ENCODE assay signal across 27 cellular contexts in the genomic region with DNA sequence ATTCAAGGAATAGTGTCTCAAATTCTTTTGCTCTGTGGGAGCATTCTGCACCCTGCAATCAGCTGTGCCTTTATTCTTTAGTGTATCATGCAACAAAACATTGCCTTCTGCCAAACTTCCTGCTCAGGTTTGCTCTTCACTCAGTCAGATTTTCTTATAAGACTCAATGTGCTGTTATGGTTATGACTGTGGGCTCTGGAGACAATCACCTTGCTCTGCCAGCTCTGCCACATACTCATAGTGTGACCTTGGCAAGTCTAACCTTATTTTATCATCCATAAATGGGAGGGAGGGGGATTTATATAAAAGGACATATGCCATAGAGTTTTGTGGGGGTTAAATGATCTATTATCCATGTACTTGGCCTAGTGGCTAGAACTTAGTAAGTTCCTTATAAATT. TPM values are rescaled to one million over a fixed set of nuclear protein-coding genes. Genes with fewer than 3 reads are reported as not detected.
"Had no signal": no experiment of that assay in that cellular context is flagged by ENCODE, and none has a peak within 500 bp of the region (broad histone marks: within the 10 kb centered on the region; RNA-seq: fewer than 3 reads in every experiment).

No MANE protein-coding gene starts in this region.

- H3K27ac ChIP-seq: adrenal gland had no signal

- H3K27me3 ChIP-seq: adrenal gland, body of pancreas had no signal

- H3K9me3 Mint-ChIP-seq: activated CD4-positive, alpha-beta memory T cell treated with anti-CD3 and anti-CD28 coated beads for 36 hours; activated naive CD4-positive, alpha-beta T cell treated with anti-CD3 and anti-CD28 coated beads for 36 hours; activated naive CD4-positive, alpha-beta T cell treated with anti-CD3 and anti-CD28 coated beads, Interleukin-2, amount 50 U/mL, for 24 hours; activated naive CD8-positive, alpha-beta T cell treated with anti-CD3 and anti-CD28 coated beads for 36 hours; activated naive CD8-positive, alpha-beta T cell treated with anti-CD3 and anti-CD28 coated beads, Interleukin-2, amount 50 U/mL, for 24 hours; activated T-helper 1 cell treated with anti-CD3 and anti-CD28 coated beads, Interleukin-12 subunit alpha, Interleukin-12 subunit beta, Interleukin-2, Interleukin-4 antibody, amounts not matched to agents 30 ng/mL and 10 ng/mL and 1 ng/mL, durations not matched to agents 14 hours and 24 hours and 36 hours; activated T-helper 2 cell treated with anti-CD3 and anti-CD28 coated beads, Interferon-gamma antibody, Interleukin-2, Interleukin-4, amounts not matched to agents 10 μg/mL and 5 μg/mL and 100 μg/mL, durations not matched to agents 14 hours and 24 hours and 36 hours; endodermal cell had no signal

- H3K27ac Mint-ChIP-seq: activated CD4-positive, alpha-beta memory T cell treated with anti-CD3 and anti-CD28 coated beads for 36 hours; activated CD4-positive, alpha-beta T cell treated with anti-CD3 and anti-CD28 coated beads for 36 hours; activated CD4-positive, alpha-beta T cell treated with anti-CD3 and anti-CD28 coated beads, Interleukin-2, amount 10 ng/mL, durations not matched to agents 24 days and 14 days; activated CD8-positive, alpha-beta memory T cell treated with anti-CD3 and anti-CD28 coated beads, Interleukin-2, amount 10 ng/mL, durations not matched to agents 7 days and 5 days; activated CD8-positive, alpha-beta T cell treated with anti-CD3 and anti-CD28 coated beads, Interleukin-2, amount 10 ng/mL, durations not matched to agents 7 days and 5 days; activated naive CD4-positive, alpha-beta T cell treated with anti-CD3 and anti-CD28 coated beads for 36 hours; activated naive CD4-positive, alpha-beta T cell treated with anti-CD3 and anti-CD28 coated beads, Interleukin-2, amount 50 U/mL, for 24 hours; activated naive CD8-positive, alpha-beta T cell treated with anti-CD3 and anti-CD28 coated beads for 36 hours; activated naive CD8-positive, alpha-beta T cell treated with anti-CD3 and anti-CD28 coated beads, Interleukin-2, amount 50 U/mL, for 24 hours; activated T-helper 1 cell treated with anti-CD3 and anti-CD28 coated beads, Interleukin-12 subunit alpha, Interleukin-12 subunit beta, Interleukin-2, Interleukin-4 antibody, amounts not matched to agents 30 ng/mL and 10 ng/mL and 1 ng/mL, durations not matched to agents 14 hours and 24 hours and 36 hours; activated T-helper 2 cell treated with anti-CD3 and anti-CD28 coated beads, Interferon-gamma antibody, Interleukin-2, Interleukin-4, amounts not matched to agents 10 μg/mL and 5 μg/mL and 100 μg/mL, durations not matched to agents 14 hours and 24 hours and 36 hours; endodermal cell had no signal

- H3K4me3 ChIP-seq: adrenal gland, body of pancreas had no signal

- H3K4me3 Mint-ChIP-seq: activated CD4-positive, alpha-beta memory T cell treated with anti-CD3 and anti-CD28 coated beads for 36 hours; activated CD4-positive, alpha-beta T cell treated with anti-CD3 and anti-CD28 coated beads for 36 hours; activated CD4-positive, alpha-beta T cell treated with anti-CD3 and anti-CD28 coated beads, Interleukin-2, amount 10 ng/mL, durations not matched to agents 24 days and 14 days; activated CD8-positive, alpha-beta memory T cell treated with anti-CD3 and anti-CD28 coated beads, Interleukin-2, amount 10 ng/mL, durations not matched to agents 7 days and 5 days; activated CD8-positive, alpha-beta T cell treated with anti-CD3 and anti-CD28 coated beads, Interleukin-2, amount 10 ng/mL, durations not matched to agents 7 days and 5 days; activated naive CD4-positive, alpha-beta T cell treated with anti-CD3 and anti-CD28 coated beads for 36 hours; activated naive CD4-positive, alpha-beta T cell treated with anti-CD3 and anti-CD28 coated beads, Interleukin-2, amount 50 U/mL, for 24 hours; activated naive CD8-positive, alpha-beta T cell treated with anti-CD3 and anti-CD28 coated beads for 36 hours; activated naive CD8-positive, alpha-beta T cell treated with anti-CD3 and anti-CD28 coated beads, Interleukin-2, amount 50 U/mL, for 24 hours; activated T-helper 1 cell treated with anti-CD3 and anti-CD28 coated beads, Interleukin-12 subunit alpha, Interleukin-12 subunit beta, Interleukin-2, Interleukin-4 antibody, amounts not matched to agents 30 ng/mL and 10 ng/mL and 1 ng/mL, durations not matched to agents 14 hours and 24 hours and 36 hours; endodermal cell had no signal

- H3K4me1 Mint-ChIP-seq: activated CD4-positive, alpha-beta T cell treated with anti-CD3 and anti-CD28 coated beads for 36 hours; activated CD4-positive, alpha-beta T cell treated with anti-CD3 and anti-CD28 coated beads, Interleukin-2, amount 10 ng/mL, durations not matched to agents 24 days and 14 days; activated naive CD4-positive, alpha-beta T cell treated with anti-CD3 and anti-CD28 coated beads, Interleukin-2, amount 50 U/mL, for 24 hours had no signal

- H3K36me3 Mint-ChIP-seq: activated CD4-positive, alpha-beta memory T cell treated with anti-CD3 and anti-CD28 coated beads for 36 hours; activated CD8-positive, alpha-beta memory T cell treated with anti-CD3 and anti-CD28 coated beads, Interleukin-2, amount 10 ng/mL, durations not matched to agents 7 days and 5 days; activated naive CD4-positive, alpha-beta T cell treated with anti-CD3 and anti-CD28 coated beads, Interleukin-2, amount 50 U/mL, for 24 hours; activated naive CD8-positive, alpha-beta T cell treated with anti-CD3 and anti-CD28 coated beads for 36 hours had no signal

- DNase-seq: activated CD4-positive, alpha-beta memory T cell treated with anti-CD3 and anti-CD28 coated beads for 36 hours; activated CD4-positive, alpha-beta T cell treated with anti-CD3 and anti-CD28 coated beads for 36 hours; activated CD4-positive, alpha-beta T cell treated with anti-CD3 and anti-CD28 coated beads, Interleukin-2, amount 10 ng/mL, durations not matched to agents 24 days and 14 days; activated CD4-positive, CD25-positive, alpha-beta regulatory T cell; activated CD4-positive, CD25-positive, alpha-beta regulatory T cell treated with anti-CD3 and anti-CD28 coated beads, Interleukin-2, amount 50 U/mL, for 72 hours; activated CD8-positive, alpha-beta memory T cell treated with anti-CD3 and anti-CD28 coated beads, Interleukin-2, amount 10 ng/mL, durations not matched to agents 7 days and 5 days; activated CD8-positive, alpha-beta memory T cell treated with anti-CD3 and anti-CD28 coated beads, Interleukin-2, amount 50 U/mL, for 4 hours; activated CD8-positive, alpha-beta T cell treated with anti-CD3 and anti-CD28 coated beads, Interleukin-2, amount 10 ng/mL, durations not matched to agents 7 days and 5 days; activated effector memory CD4-positive, alpha-beta T cell treated with anti-CD3 and anti-CD28 coated beads, Interleukin-2, amount 50 U/mL, for 16 hours; activated naive CD4-positive, alpha-beta T cell treated with anti-CD3 and anti-CD28 coated beads for 36 hours; activated naive CD8-positive, alpha-beta T cell treated with anti-CD3 and anti-CD28 coated beads for 36 hours; activated naive CD8-positive, alpha-beta T cell treated with anti-CD3 and anti-CD28 coated beads, Interleukin-2, amount 50 U/mL, for 24 hours; activated T-cell treated with anti-CD3 and anti-CD28 coated beads, Interleukin-2, amount 50 U/mL, for 1 hour; activated T-cell treated with anti-CD3 and anti-CD28 coated beads, Interleukin-2, amount 50 U/mL, for 48 hours; adrenal gland; amygdala; aorta; body of pancreas; caudate nucleus; effector memory CD4-positive, alpha-beta T cell; endodermal cell; erythroblast; foreskin fibroblast; head of caudate nucleus had no signal

- ATAC-seq: activated CD4-positive, alpha-beta T cell treated with anti-CD3 and anti-CD28 coated beads for 36 hours; activated CD8-positive, alpha-beta memory T cell treated with anti-CD3 and anti-CD28 coated beads, Interleukin-2, amount 10 ng/mL, durations not matched to agents 7 days and 5 days; activated CD8-positive, alpha-beta T cell treated with anti-CD3 and anti-CD28 coated beads, Interleukin-2, amount 10 ng/mL, durations not matched to agents 7 days and 5 days; activated naive CD8-positive, alpha-beta T cell treated with anti-CD3 and anti-CD28 coated beads, Interleukin-2, amount 50 U/mL, for 24 hours; body of pancreas had no signal

- H3K36me3 ChIP-seq: adrenal gland had no signal

- H3K9me3 ChIP-seq: adrenal gland, body of pancreas had no signal

RNA-seq across cellular contexts. Expression of a gene that starts 51.3 kb away (rescaled TPM):
- total RNA-seq: activated CD8-positive, alpha-beta T cell treated with anti-CD3 and anti-CD28 coated beads, Interleukin-2, amount 10 ng/mL, durations not matched to agents 7 days and 5 days had no signal
